8 cellular contexts compared by ENCODE assay signal in genomic region chrX:47190445-47191269, GRCh38. TPM values are rescaled to one million over a fixed set of nuclear protein-coding genes. Genes with fewer than 3 reads are reported as not detected.
DNase-seq lines count a peak whose midpoint lies in the region; TF ChIP-seq lines count a peak whose summit lies in the region.

No MANE protein-coding gene starts in this region.

- peaks cover 6% of the 10 kb centered on the region for H3K4me1 ChIP-seq in thymus (ENCODE audit: control insufficient read depth, insufficient read depth, low read length)

- H3K9me3 Mint-ChIP-seq in glutamatergic neuron (ENCODE audit: unreplicated experiment): no peaks in the 10 kb centered on the region
- no peaks in the 10 kb centered on the region for H3K9me3 Mint-ChIP-seq in osteocyte (ENCODE audit: unreplicated experiment)

- H3K36me3 ChIP-seq in SK-N-MC (ENCODE audit: insufficient read depth, low read length) (peaks cover 16% of the 10 kb centered on the region), thymus (ENCODE audit: control insufficient read depth, insufficient read depth) (peaks cover 16% of the 10 kb centered on the region)

- H3K27ac ChIP-seq in SK-N-MC (no peak overlapping the region), thymus (ENCODE audit: low read depth) (peak overlapping the region; percentile 65)

- H3K9me3 ChIP-seq in SK-N-MC (ENCODE audit: low read depth, low read length): no peaks in the 10 kb centered on the region
- no peaks in the 10 kb centered on the region for H3K9me3 ChIP-seq in thymus (ENCODE audit: control insufficient read depth)

- no peaks in the 10 kb centered on the region for H3K27me3 ChIP-seq in thymus (ENCODE audit: control insufficient read depth, insufficient read depth)

- H3K4me3 Mint-ChIP-seq in glutamatergic neuron (ENCODE audit: unreplicated experiment): peak overlapping the region; percentile 88
- peak overlapping the region; percentile 92 for H3K4me3 Mint-ChIP-seq in osteocyte (ENCODE audit: unreplicated experiment)

- H3K36me3 Mint-ChIP-seq in glutamatergic neuron (ENCODE audit: unreplicated experiment) (no peaks in the 10 kb centered on the region), osteocyte (ENCODE audit: unreplicated experiment) (peaks cover 7% of the 10 kb centered on the region)

- H3K4me1 Mint-ChIP-seq in glutamatergic neuron (ENCODE audit: low read depth, unreplicated experiment): peaks cover 5% of the 10 kb centered on the region
- peaks cover 32% of the 10 kb centered on the region for H3K4me1 Mint-ChIP-seq in osteocyte (ENCODE audit: unreplicated experiment)

- peak overlapping the region; percentile 72 for H3K4me3 ChIP-seq in HFF-Myc (replicated peaks; ENCODE audit: low read depth, low read length)
- peak overlapping the region; percentile 72 for H3K4me3 ChIP-seq in SK-N-MC
- H3K4me3 ChIP-seq in thymus (ENCODE audit: low read length): peak overlapping the region; percentile 65

- TF ChIP-seq CTCF in HFF-Myc (IDR thresholded peaks at IDR 0.05; ENCODE audit: low read depth, low read length, missing control alignments) (no peak), glutamatergic neuron (IDR thresholded peaks at IDR 0.05; ENCODE audit: partially characterized antibody, unreplicated experiment) (no peak), osteocyte (IDR thresholded peaks at IDR 0.05) (no peak)

- DNase-seq in GM04503 (ENCODE audit: low read depth): peak; percentile 45
- peak; percentile 80 for DNase-seq in HFF-Myc (ENCODE audit: extremely low read depth, low read depth)
- DNase-seq in NCI-H1092 (lab: John Stamatoyannopoulos, UW): peak; percentile 94
- DNase-seq in SK-N-MC (ENCODE audit: low read depth, low spot score): peak; percentile 72
- DNase-seq in activated naive CD4-positive, alpha-beta T cell treated with anti-CD3 and anti-CD28 coated beads, Interleukin-2, amount 50 U/mL, for 16 hours: peak; percentile 85
- DNase-seq in glutamatergic neuron: peak; percentile 87
- DNase-seq in osteocyte (ENCODE audit: extremely low spot score, unreplicated experiment): peak; percentile 96

- H3K27ac Mint-ChIP-seq in glutamatergic neuron (ENCODE audit: unreplicated experiment): no peak overlapping the region
- peak overlapping the region; percentile 88 for H3K27ac Mint-ChIP-seq in osteocyte (ENCODE audit: unreplicated experiment)

- 4% methylated on average over 40 of the region's 40 CpGs for WGBS in thymus

- peak overlapping the region; percentile 48 for H3K9ac ChIP-seq in SK-N-MC (ENCODE audit: insufficient read length)

- H3K27me3 Mint-ChIP-seq in glutamatergic neuron (ENCODE audit: unreplicated experiment) (peaks cover 5% of the 10 kb centered on the region), osteocyte (ENCODE audit: unreplicated experiment) (no peaks in the 10 kb centered on the region)

RNA-seq across cellular contexts. Expression of gene UBA1, which starts 3.0 kb away (rescaled TPM):
- 503 TPM for total RNA-seq in glutamatergic neuron (ENCODE audit: unreplicated experiment)
- total RNA-seq in osteocyte: 347 and 350 TPM in 2 replicates
- 80.4 TPM for polyA plus RNA-seq in thymus

RNA-seq across cellular contexts. Expression of gene CDK16, which starts 27.8 kb away (rescaled TPM):
- 181 TPM for total RNA-seq in glutamatergic neuron (ENCODE audit: unreplicated experiment)
- 174 and 177 TPM in 2 replicates for total RNA-seq in osteocyte
- polyA plus RNA-seq in thymus: 41.9 TPM

RNA-seq across cellular contexts. Expression of gene USP11, which starts 42.2 kb away (rescaled TPM):
- total RNA-seq in glutamatergic neuron (ENCODE audit: unreplicated experiment) (190 TPM), osteocyte (194 and 203 TPM in 2 replicates)
- 40.9 TPM for polyA plus RNA-seq in thymus

RNA-seq across cellular contexts. Expression of gene RBM10, which starts 45.6 kb away (rescaled TPM):
- 74.6 TPM for total RNA-seq in glutamatergic neuron (ENCODE audit: unreplicated experiment)
- total RNA-seq in osteocyte: 36.9 and 37.6 TPM in 2 replicates
- polyA plus RNA-seq in thymus: 31.9 TPM

RNA-seq across cellular contexts. Expression of gene NDUFB11, which starts 46.2 kb away (rescaled TPM):
- total RNA-seq in glutamatergic neuron (ENCODE audit: unreplicated experiment): 161 TPM
- total RNA-seq in osteocyte: 79.8 and 83.6 TPM in 2 replicates
- polyA plus RNA-seq in thymus: 59.2 TPM

Comparison
In these comparisons a context has a peak if more than half of its experiments do, and no peak if none do; other contexts are left out.
1. DNase-seq: peak in every context shown above with its lines; median percentile 96 in osteocyte; 94 in NCI-H1092; 87 in glutamatergic neuron; 85 in activated naive CD4-positive, alpha-beta T cell treated with anti-CD3 and anti-CD28 coated beads, Interleukin-2, amount 50 U/mL, for 16 hours; 80 in HFF-Myc; 72 in SK-N-MC; 45 in GM04503.